In the genomic region with DNA sequence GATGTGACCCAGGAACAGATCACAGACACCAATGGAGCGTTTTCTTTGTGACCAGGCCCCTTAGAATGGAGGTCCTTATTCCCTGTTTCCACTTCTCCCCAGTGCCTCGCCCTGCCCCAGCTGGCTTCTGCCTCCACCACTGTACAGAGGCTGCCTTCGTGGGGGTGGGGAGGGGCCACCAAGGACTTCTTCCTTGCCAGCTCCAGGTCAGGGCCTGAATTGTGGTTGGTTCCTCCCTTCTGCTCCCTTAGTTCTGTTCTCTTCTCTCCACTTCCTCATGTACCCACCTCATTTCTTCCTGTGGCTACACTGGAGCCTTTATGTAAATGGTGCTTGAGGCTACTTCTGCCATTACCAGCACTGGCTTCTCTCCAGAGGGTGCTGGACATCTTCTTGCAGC, we compare ENCODE assay signal across 32 cellular contexts. TPM values are rescaled to one million over a fixed set of nuclear protein-coding genes. Genes with fewer than 3 reads are reported as not detected.
"Had no signal": no experiment of that assay in that cellular context is flagged by ENCODE, and none has a peak within 500 bp of the region (broad histone marks: within the 10 kb centered on the region; RNA-seq: fewer than 3 reads in every experiment).

No MANE protein-coding gene starts in this region.

- H3K4me3 ChIP-seq: heart left ventricle, pancreas, psoas muscle, right atrium auricular region, smooth muscle cell, vagina had no signal

- H3K27ac ChIP-seq: heart left ventricle, pancreas, psoas muscle, right atrium auricular region, vagina, WERI-Rb-1 had no signal

- H3K36me3 ChIP-seq: heart left ventricle, pancreas, right atrium auricular region, vagina, WERI-Rb-1 had no signal

- H3K4me1 ChIP-seq: heart left ventricle, pancreas, psoas muscle, right atrium auricular region, vagina had no signal

- ATAC-seq: activated CD4-positive, CD25-positive, alpha-beta regulatory T cell treated with anti-CD3 and anti-CD28 coated beads, Interleukin-2, amount 50 U/mL, for 24 hours; esophagus mucosa; heart left ventricle; naive thymus-derived CD8-positive, alpha-beta T cell; pancreas; psoas muscle; stimulated activated memory B cell treated with anti-CD40 and anti-IgM and Interleukin-4, amounts not matched to agents 10 μg/mL and 1 μg/mL and 100 μg/mL, for 72 hours; stimulated activated naive CD8-positive, alpha-beta T cell treated with anti-CD3 and anti-CD28 coated beads, Interleukin-15, amount 100 ng/mL, for 72 hours had no signal

- DNase-seq: activated CD4-positive, alpha-beta memory T cell treated with anti-CD3 and anti-CD28 coated beads for 36 hours; activated CD4-positive, alpha-beta T cell treated with anti-CD3 and anti-CD28 coated beads for 48 hours; activated CD8-positive, alpha-beta memory T cell treated with anti-CD3 and anti-CD28 coated beads, Interleukin-2, amount 50 U/mL, for 48 hours; activated gamma-delta T cell; activated naive CD4-positive, alpha-beta T cell treated with anti-CD3 and anti-CD28 coated beads, Interleukin-2, amount 10 ng/mL, durations not matched to agents 7 days and 5 days; activated naive CD8-positive, alpha-beta T cell treated with anti-CD3 and anti-CD28 coated beads, Interleukin-2, amount 10 ng/mL, durations not matched to agents 7 days and 5 days; activated T-cell treated with anti-CD3 and anti-CD28 coated beads, Interleukin-2, amount 50 U/mL, for 24 hours; amniotic stem cell; central memory CD4-positive, alpha-beta T cell; heart left ventricle; hypothalamus; immature natural killer cell; mesenchymal stem cell; naive thymus-derived CD8-positive, alpha-beta T cell; nucleus accumbens; pancreas; psoas muscle; stimulated activated CD4-positive, alpha-beta T cell treated with anti-CD3 and anti-CD28 coated beads, Interleukin-1b, Interleukin-23, amount 100 ng/mL, for 48 hours; stimulated activated CD4-positive, alpha-beta T cell treated with anti-CD3 and anti-CD28 coated beads, Interleukin-4, amount 100 ng/mL, for 4 hours; stimulated activated CD8-positive, alpha-beta memory T cell treated with anti-CD3 and anti-CD28 coated beads, Interleukin-4, amount 100 ng/mL, for 48 hours; stimulated activated naive CD8-positive, alpha-beta T cell treated with anti-CD3 and anti-CD28 coated beads, Interleukin-15, amount 100 ng/mL, for 72 hours; substantia nigra; WERI-Rb-1 had no signal

- H3K9me3 ChIP-seq: heart left ventricle, pancreas, psoas muscle, right atrium auricular region, vagina had no signal

- H3K27me3 ChIP-seq: pancreas, right atrium auricular region, vagina had no signal

RNA-seq across cellular contexts. Expression of a gene that starts 16.4 kb away (rescaled TPM):
- total RNA-seq: activated CD4-positive, alpha-beta memory T cell treated with anti-CD3 and anti-CD28 coated beads for 36 hours; activated CD8-positive, alpha-beta memory T cell treated with anti-CD3 and anti-CD28 coated beads for 36 hours; activated naive CD8-positive, alpha-beta T cell treated with anti-CD3 and anti-CD28 coated beads, Interleukin-2, amount 10 ng/mL, durations not matched to agents 7 days and 5 days; esophagus mucosa; kidney epithelial cell; naive thymus-derived CD8-positive, alpha-beta T cell; neural crest cell; pancreas; psoas muscle; right atrium auricular region; smooth muscle cell; vagina had no signal
